1 cellular context compared by ENCODE assay signal in the genomic region with DNA sequence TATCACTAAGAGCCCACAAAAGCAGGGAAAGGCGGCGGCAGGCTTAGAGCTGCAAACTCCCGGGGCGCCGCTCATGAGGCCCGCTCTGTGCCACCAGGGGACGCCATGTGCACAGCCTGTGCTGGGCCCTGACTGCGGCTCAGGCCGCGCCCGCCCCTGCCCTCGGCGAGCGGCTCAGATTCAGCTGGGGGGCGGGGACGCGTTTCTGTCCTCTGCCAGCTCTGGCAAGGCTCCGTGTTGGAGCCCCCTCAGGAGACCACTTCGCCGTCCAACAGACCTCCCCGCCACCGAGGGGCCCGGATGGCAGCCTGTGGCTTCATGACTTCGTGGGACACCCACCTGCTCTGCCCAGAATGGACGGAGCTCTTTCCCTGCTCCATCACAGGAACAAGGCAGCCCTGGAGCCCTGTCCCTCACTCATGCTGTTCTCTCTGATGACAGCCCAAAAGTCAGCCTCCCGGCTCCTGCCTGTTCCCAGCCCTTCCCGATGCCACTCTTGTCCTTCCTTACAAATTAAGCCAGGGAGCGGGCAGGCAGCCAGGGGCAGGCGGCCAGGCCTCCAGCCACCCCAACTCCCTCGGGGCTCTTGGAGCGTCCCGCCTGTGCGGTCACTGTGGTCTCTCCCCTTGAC.
A peak's percentile ranks its signal among the peaks of the same experiment; 100 is the strongest.
TF ChIP-seq lines count a peak whose summit lies in the region.

No MANE protein-coding gene starts in this region.

TF ChIP-seq in HEK293, 187 proteins besides CTCF, POLR2A, EP300 and RAD21 (continued from another document and continues in another):
- TF ChIP-seq, protein P1, sequence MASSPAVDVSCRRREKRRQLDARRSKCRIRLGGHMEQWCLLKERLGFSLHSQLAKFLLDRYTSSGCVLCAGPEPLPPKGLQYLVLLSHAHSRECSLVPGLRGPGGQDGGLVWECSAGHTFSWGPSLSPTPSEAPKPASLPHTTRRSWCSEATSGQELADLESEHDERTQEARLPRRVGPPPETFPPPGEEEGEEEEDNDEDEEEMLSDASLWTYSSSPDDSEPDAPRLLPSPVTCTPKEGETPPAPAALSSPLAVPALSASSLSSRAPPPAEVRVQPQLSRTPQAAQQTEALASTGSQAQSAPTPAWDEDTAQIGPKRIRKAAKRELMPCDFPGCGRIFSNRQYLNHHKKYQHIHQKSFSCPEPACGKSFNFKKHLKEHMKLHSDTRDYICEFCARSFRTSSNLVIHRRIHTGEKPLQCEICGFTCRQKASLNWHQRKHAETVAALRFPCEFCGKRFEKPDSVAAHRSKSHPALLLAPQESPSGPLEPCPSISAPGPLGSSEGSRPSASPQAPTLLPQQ (tag by site-specific recombination; IDR thresholded peaks at IDR 0.05) = no peak
- TF ChIP-seq ZNF223 (tag by site-specific recombination; IDR thresholded peaks at IDR 0.05) (no peak), ZNF777 (tag by site-specific recombination; IDR thresholded peaks at IDR 0.05; ENCODE audit: borderline replicate concordance) (no peak), ZNF354C (tag by site-specific recombination; IDR thresholded peaks at IDR 0.05; ENCODE audit: borderline replicate concordance, low read depth) (no peak), BCL11B (tag by site-specific recombination; IDR thresholded peaks at IDR 0.05; ENCODE audit: low read depth) (no peak), KLF1 (tag by site-specific recombination; IDR thresholded peaks at IDR 0.05) (peak; percentile 63), ZNF302 (tag by site-specific recombination; IDR thresholded peaks at IDR 0.05; ENCODE audit: low read depth) (no peak), ZFP41 (tag by site-specific recombination; IDR thresholded peaks at IDR 0.05; ENCODE audit: borderline replicate concordance) (no peak), ZNF558 (tag by site-specific recombination; IDR thresholded peaks at IDR 0.05) (no peak), ZNF791 (tag by site-specific recombination; IDR thresholded peaks at IDR 0.05) (no peak), ZNF521 (tag by site-specific recombination; IDR thresholded peaks at IDR 0.05) (no peak), ZNF549 (tag by site-specific recombination; IDR thresholded peaks at IDR 0.05) (no peak), SCRT1 (tag by site-specific recombination; IDR thresholded peaks at IDR 0.05; ENCODE audit: borderline replicate concordance) (no peak), ZNF513 (tag by site-specific recombination; IDR thresholded peaks at IDR 0.05) (no peak), TRIM28 (IDR thresholded peaks at IDR 0.05; ENCODE audit: borderline replicate concordance, low read length) (no peak), SALL2 (tag by site-specific recombination; IDR thresholded peaks at IDR 0.05; ENCODE audit: borderline replicate concordance) (no peak), KLF10 (tag by site-specific recombination; IDR thresholded peaks at IDR 0.05) (no peak), ZNF518A (tag by site-specific recombination; conservative IDR thresholded peaks at IDR 0.05; ENCODE audit: low read depth) (no peak), TCF7L2 (IDR thresholded peaks at IDR 0.05; ENCODE audit: borderline replicate concordance, low read depth, low read length) (no peak), ZNF610 (tag by site-specific recombination; IDR thresholded peaks at IDR 0.05; ENCODE audit: borderline replicate concordance) (peak; percentile 37; the same call in 1 of the 2 replicates), ZNF416 (tag by site-specific recombination; IDR thresholded peaks at IDR 0.05) (no peak), ZBTB10 (tag by site-specific recombination; IDR thresholded peaks at IDR 0.05) (no peak), ZNF292 (tag by site-specific recombination; IDR thresholded peaks at IDR 0.05; ENCODE audit: borderline replicate concordance, low read depth) (no peak), ZNF184 (tag by site-specific recombination; IDR thresholded peaks at IDR 0.05) (no peak), SP2 (tag by site-specific recombination; IDR thresholded peaks at IDR 0.05) (no peak), AEBP2 (tag by site-specific recombination; IDR thresholded peaks at IDR 0.05; ENCODE audit: borderline replicate concordance) (no peak), HOXD13 (CRISPR knock-in tag; IDR thresholded peaks at IDR 0.05; ENCODE audit: borderline replicate concordance) (no peak), ZNF157 (tag by site-specific recombination; IDR thresholded peaks at IDR 0.05) (no peak), REPIN1 (tag by site-specific recombination; IDR thresholded peaks at IDR 0.05; ENCODE audit: low read depth) (no peak), ZNF530 (tag by site-specific recombination; IDR thresholded peaks at IDR 0.05; ENCODE audit: low read depth) (no peak), ZBTB48 (tag by site-specific recombination; IDR thresholded peaks at IDR 0.05) (no peak), YY2 (tag by site-specific recombination; IDR thresholded peaks at IDR 0.05) (no peak), ZIC2 (tag by site-specific recombination; IDR thresholded peaks at IDR 0.05) (peak; percentile 43; the same call in 1 of the 2 replicates), ZNF133 (tag by site-specific recombination; IDR thresholded peaks at IDR 0.05) (no peak), ZNF121 (tag by site-specific recombination; IDR thresholded peaks at IDR 0.05) (no peak), ZNF701 (tag by site-specific recombination; IDR thresholded peaks at IDR 0.05) (no peak), ZNF394 (tag by site-specific recombination; IDR thresholded peaks at IDR 0.05; ENCODE audit: borderline replicate concordance) (peak; percentile 45; the same call in 1 of the 2 replicates), OVOL3 (tag by site-specific recombination; IDR thresholded peaks at IDR 0.05) (no peak), ZNF514 (tag by site-specific recombination; IDR thresholded peaks at IDR 0.05) (no peak), ZSCAN18 (tag by site-specific recombination; IDR thresholded peaks at IDR 0.05) (no peak), ZNF221 (tag by site-specific recombination; IDR thresholded peaks at IDR 0.05; ENCODE audit: borderline replicate concordance) (no peak), SP7 (tag by site-specific recombination; IDR thresholded peaks at IDR 0.05) (peak; percentile 67)
- TF ChIP-seq, protein P2, sequence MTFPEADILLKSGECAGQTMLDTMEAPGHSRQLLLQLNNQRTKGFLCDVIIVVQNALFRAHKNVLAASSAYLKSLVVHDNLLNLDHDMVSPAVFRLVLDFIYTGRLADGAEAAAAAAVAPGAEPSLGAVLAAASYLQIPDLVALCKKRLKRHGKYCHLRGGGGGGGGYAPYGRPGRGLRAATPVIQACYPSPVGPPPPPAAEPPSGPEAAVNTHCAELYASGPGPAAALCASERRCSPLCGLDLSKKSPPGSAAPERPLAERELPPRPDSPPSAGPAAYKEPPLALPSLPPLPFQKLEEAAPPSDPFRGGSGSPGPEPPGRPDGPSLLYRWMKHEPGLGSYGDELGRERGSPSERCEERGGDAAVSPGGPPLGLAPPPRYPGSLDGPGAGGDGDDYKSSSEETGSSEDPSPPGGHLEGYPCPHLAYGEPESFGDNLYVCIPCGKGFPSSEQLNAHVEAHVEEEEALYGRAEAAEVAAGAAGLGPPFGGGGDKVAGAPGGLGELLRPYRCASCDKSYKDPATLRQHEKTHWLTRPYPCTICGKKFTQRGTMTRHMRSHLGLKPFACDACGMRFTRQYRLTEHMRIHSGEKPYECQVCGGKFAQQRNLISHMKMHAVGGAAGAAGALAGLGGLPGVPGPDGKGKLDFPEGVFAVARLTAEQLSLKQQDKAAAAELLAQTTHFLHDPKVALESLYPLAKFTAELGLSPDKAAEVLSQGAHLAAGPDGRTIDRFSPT (tag by site-specific recombination; IDR thresholded peaks at IDR 0.05) = peak; percentile 51
- TF ChIP-seq, protein P3, sequence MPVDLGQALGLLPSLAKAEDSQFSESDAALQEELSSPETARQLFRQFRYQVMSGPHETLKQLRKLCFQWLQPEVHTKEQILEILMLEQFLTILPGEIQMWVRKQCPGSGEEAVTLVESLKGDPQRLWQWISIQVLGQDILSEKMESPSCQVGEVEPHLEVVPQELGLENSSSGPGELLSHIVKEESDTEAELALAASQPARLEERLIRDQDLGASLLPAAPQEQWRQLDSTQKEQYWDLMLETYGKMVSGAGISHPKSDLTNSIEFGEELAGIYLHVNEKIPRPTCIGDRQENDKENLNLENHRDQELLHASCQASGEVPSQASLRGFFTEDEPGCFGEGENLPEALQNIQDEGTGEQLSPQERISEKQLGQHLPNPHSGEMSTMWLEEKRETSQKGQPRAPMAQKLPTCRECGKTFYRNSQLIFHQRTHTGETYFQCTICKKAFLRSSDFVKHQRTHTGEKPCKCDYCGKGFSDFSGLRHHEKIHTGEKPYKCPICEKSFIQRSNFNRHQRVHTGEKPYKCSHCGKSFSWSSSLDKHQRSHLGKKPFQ (tag by site-specific recombination; IDR thresholded peaks at IDR 0.05) = no peak
